1 cellular context compared by ENCODE assay signal in genomic region chr10:63521389-63522128, GRCh38.
TF ChIP-seq lines count a peak whose summit lies in the region.

TSS of gene REEP3 (plus strand) at chr10:63521401. CDS start at chr10:63521546, 145 bp downstream.

TF ChIP-seq in K562, 482 proteins besides CTCF, POLR2A, EP300 and RAD21 (continued from another document and continues in another):
- TF ChIP-seq ZNF277 (CRISPR knock-in tag; IDR thresholded peaks at IDR 0.05; ENCODE audit: borderline replicate concordance), result no peak
- TF ChIP-seq NFRKB (IDR thresholded peaks at IDR 0.05; ENCODE audit: low read depth), result peak; percentile 56; the same call in 1 of the 2 replicates
- TF ChIP-seq REST (CRISPR knock-in tag; IDR thresholded peaks at IDR 0.05; ENCODE audit: low read depth), result 0 out of 2 replicates have a peak, but pooled peaks have one; percentile 50
- TF ChIP-seq KDM4B (IDR thresholded peaks at IDR 0.05; ENCODE audit: borderline replicate concordance in 2 of 2, low read depth in 1 of 2), result peak in 1 of 2 experiments; percentile 37; a peak in 1 of 4 replicates
- no peak for TF ChIP-seq ZNF212 (CRISPR knock-in tag; IDR thresholded peaks at IDR 0.05)
- TF ChIP-seq ATF2 (CRISPR knock-in tag; IDR thresholded peaks at IDR 0.05), result peak; percentile 45; the same call in 1 of the 2 replicates
- 0 out of 2 replicates have a peak, but pooled peaks have one; percentile 57 for TF ChIP-seq RAD51 (IDR thresholded peaks at IDR 0.05; ENCODE audit: borderline replicate concordance, low read depth)
- no peak for TF ChIP-seq ZNF512 (tag; IDR thresholded peaks at IDR 0.05)
- peak; percentile 80 for TF ChIP-seq FUS (optimal IDR thresholded peaks at IDR 0.05; ENCODE audit: low read depth, low read length)
- TF ChIP-seq SUPT5H (IDR thresholded peaks at IDR 0.05), result peak; percentile 49; the same call in 1 of the 2 replicates
- no peak for TF ChIP-seq NFE2 (IDR thresholded peaks at IDR 0.05; ENCODE audit: low read depth)
- TF ChIP-seq ZFP1 (CRISPR knock-in tag; IDR thresholded peaks at IDR 0.05), result no peak
- no peak for TF ChIP-seq IRF1 (CRISPR knock-in tag; IDR thresholded peaks at IDR 0.05; ENCODE audit: borderline replicate concordance)
- no peak; the same call in 1 of the 2 replicates for TF ChIP-seq SIN3B (IDR thresholded peaks at IDR 0.05; ENCODE audit: low read depth)
- 0 out of 2 replicates have a peak, but pooled peaks have one; percentile 40 for TF ChIP-seq SP1 (CRISPR knock-in tag; IDR thresholded peaks at IDR 0.05)
- TF ChIP-seq ZNF143 (CRISPR knock-in tag; IDR thresholded peaks at IDR 0.05), result no peak
- peak; percentile 17; the same call in 1 of the 2 replicates for TF ChIP-seq NR2C2 (CRISPR knock-in tag; IDR thresholded peaks at IDR 0.05)
- TF ChIP-seq NR2C2 (tag; IDR thresholded peaks at IDR 0.05), result no peak
- TF ChIP-seq HDAC8 (tag; IDR thresholded peaks at IDR 0.05), result 0 out of 2 replicates have a peak, but pooled peaks have one; percentile 60
- no peak for TF ChIP-seq ZBTB2 (IDR thresholded peaks at IDR 0.05)
- TF ChIP-seq CHAMP1 (IDR thresholded peaks at IDR 0.05), result no peak
- TF ChIP-seq CCNT2 (IDR thresholded peaks at IDR 0.05; ENCODE audit: borderline replicate concordance, extremely low read depth, insufficient read length, low read depth, low read length), result peak; percentile 80
- 0 out of 2 replicates have a peak, but pooled peaks have one; percentile 11 for TF ChIP-seq MBD2 (IDR thresholded peaks at IDR 0.05; ENCODE audit: borderline replicate concordance, low read depth)
- no peak for TF ChIP-seq MEF2A (IDR thresholded peaks at IDR 0.05; ENCODE audit: control insufficient read depth, low read depth, low read length)
- TF ChIP-seq U2AF2 (optimal IDR thresholded peaks at IDR 0.05; ENCODE audit: low read depth, low read length), result no peak
- no peak for TF ChIP-seq ZNF133 (CRISPR knock-in tag; IDR thresholded peaks at IDR 0.05)
- no peak for TF ChIP-seq PBX2 (CRISPR knock-in tag; IDR thresholded peaks at IDR 0.05; ENCODE audit: low read depth)
- TF ChIP-seq PBX2 (tag; conservative IDR thresholded peaks at IDR 0.05; ENCODE audit: low read depth), result no peak
- no peak for TF ChIP-seq TBL1XR1 (IDR thresholded peaks at IDR 0.05; ENCODE audit: low read length in 2 of 2)
- TF ChIP-seq SOX6 (IDR thresholded peaks at IDR 0.05), result 0 out of 2 replicates have a peak, but pooled peaks have one; percentile 11
- peak; percentile 31 for TF ChIP-seq FIP1L1 (IDR thresholded peaks at IDR 0.05; ENCODE audit: low read depth, low read length, poor library complexity, severe bottlenecking)
- TF ChIP-seq PHF20 (IDR thresholded peaks at IDR 0.05; ENCODE audit: partially characterized antibody), result peak; percentile 70
- TF ChIP-seq YY1 (IDR thresholded peaks at IDR 0.05; ENCODE audit: borderline replicate concordance in 1 of 3, control insufficient read depth in 1 of 3, extremely low read depth in 1 of 3, insufficient read depth in 3 of 3, insufficient read length in 1 of 3, insufficient replicate concordance in 2 of 3, low read depth in 1 of 3, low read length in 2 of 3), result peak in 1 of 3 experiments; percentile 50
- TF ChIP-seq KLF13 (tag; IDR thresholded peaks at IDR 0.05; ENCODE audit: borderline replicate concordance, low read depth), result 0 out of 2 replicates have a peak, but pooled peaks have one; percentile 16
- no peak for TF ChIP-seq SETDB1 (IDR thresholded peaks at IDR 0.05; ENCODE audit: low read length)
- peak; percentile 93 for TF ChIP-seq PHF8 (IDR thresholded peaks at IDR 0.05; ENCODE audit: borderline replicate concordance, low read length)
- TF ChIP-seq HNRNPL (IDR thresholded peaks at IDR 0.05; ENCODE audit: low read depth, low read length), result peak; percentile 50; the same call in 1 of the 2 replicates
- TF ChIP-seq THRB (CRISPR knock-in tag; conservative IDR thresholded peaks at IDR 0.05), result no peak
- peak; percentile 5; the same call in 1 of the 2 replicates for TF ChIP-seq HCFC1 (IDR thresholded peaks at IDR 0.05; ENCODE audit: low read depth, low read length)
